In the genomic region with DNA sequence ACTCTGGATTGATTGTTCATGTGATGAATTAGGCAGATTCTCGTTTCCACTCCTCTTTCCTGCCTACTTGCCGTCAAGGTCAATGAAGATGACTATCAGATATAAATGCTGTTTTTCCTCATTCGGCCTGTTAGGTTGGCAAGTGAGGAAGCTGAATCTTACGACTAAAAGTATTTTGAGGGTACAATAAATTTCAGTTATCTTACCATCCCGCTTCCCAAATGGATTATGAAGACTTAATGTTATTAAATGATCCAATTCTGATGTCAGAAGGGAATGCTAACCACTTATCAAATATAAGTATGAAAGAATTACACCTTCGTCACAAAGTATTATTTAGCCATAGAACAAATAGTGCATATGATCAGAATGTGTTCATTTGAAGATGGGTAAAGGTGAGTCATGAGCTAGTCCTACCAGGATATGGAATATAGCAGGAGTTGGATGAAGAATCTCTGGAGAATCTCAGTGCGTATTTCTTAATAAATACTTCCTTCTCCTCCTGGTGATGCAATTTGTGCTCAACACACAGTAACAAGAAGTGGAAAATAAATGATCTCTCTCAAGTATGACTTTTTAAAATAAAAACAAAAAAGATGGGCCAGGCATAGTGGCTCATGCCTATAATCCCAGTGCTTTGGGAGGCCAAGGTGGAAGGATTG, we compare ENCODE assay signal across 1 cellular context.
TF ChIP-seq lines count a peak whose summit lies in the region.

No MANE protein-coding gene starts in this region.

TF ChIP-seq in HCT116, 20 proteins besides CTCF, POLR2A, EP300 and RAD21:
- peak; percentile 31; the same call in 1 of the 2 replicates for TF ChIP-seq CEBPB (IDR thresholded peaks at IDR 0.05; ENCODE audit: low read depth)
- TF ChIP-seq, protein P1, sequence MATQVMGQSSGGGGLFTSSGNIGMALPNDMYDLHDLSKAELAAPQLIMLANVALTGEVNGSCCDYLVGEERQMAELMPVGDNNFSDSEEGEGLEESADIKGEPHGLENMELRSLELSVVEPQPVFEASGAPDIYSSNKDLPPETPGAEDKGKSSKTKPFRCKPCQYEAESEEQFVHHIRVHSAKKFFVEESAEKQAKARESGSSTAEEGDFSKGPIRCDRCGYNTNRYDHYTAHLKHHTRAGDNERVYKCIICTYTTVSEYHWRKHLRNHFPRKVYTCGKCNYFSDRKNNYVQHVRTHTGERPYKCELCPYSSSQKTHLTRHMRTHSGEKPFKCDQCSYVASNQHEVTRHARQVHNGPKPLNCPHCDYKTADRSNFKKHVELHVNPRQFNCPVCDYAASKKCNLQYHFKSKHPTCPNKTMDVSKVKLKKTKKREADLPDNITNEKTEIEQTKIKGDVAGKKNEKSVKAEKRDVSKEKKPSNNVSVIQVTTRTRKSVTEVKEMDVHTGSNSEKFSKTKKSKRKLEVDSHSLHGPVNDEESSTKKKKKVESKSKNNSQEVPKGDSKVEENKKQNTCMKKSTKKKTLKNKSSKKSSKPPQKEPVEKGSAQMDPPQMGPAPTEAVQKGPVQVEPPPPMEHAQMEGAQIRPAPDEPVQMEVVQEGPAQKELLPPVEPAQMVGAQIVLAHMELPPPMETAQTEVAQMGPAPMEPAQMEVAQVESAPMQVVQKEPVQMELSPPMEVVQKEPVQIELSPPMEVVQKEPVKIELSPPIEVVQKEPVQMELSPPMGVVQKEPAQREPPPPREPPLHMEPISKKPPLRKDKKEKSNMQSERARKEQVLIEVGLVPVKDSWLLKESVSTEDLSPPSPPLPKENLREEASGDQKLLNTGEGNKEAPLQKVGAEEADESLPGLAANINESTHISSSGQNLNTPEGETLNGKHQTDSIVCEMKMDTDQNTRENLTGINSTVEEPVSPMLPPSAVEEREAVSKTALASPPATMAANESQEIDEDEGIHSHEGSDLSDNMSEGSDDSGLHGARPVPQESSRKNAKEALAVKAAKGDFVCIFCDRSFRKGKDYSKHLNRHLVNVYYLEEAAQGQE (IDR thresholded peaks at IDR 0.05; ENCODE audit: low read depth), result no peak
- no peak for TF ChIP-seq SIN3A (IDR thresholded peaks at IDR 0.05; ENCODE audit: low read depth)
- TF ChIP-seq ELF1 (IDR thresholded peaks at IDR 0.05; ENCODE audit: borderline replicate concordance, low read depth), result no peak
- no peak for TF ChIP-seq ZNF274 (IDR thresholded peaks at IDR 0.05; ENCODE audit: low read depth, low read length)
TF ChIP-seq in HCT116: peak in this region for 1.
